In genomic region chr12:126346087-126346486, GRCh38 we compare ENCODE assay signal across 1 cellular context.
TF ChIP-seq lines count a peak whose summit lies in the region.

No MANE protein-coding gene starts in this region.

TF ChIP-seq in H1, 55 proteins besides CTCF, POLR2A, EP300 and RAD21 (continued from another document):
- TF ChIP-seq CTBP2 (IDR thresholded peaks at IDR 0.05; ENCODE audit: borderline replicate concordance, insufficient read depth, insufficient read length, low read length) (no peak), TBP (IDR thresholded peaks at IDR 0.05; ENCODE audit: low read depth, low read length) (no peak), ASH2L (IDR thresholded peaks at IDR 0.05; ENCODE audit: low read length) (no peak), JUN (IDR thresholded peaks at IDR 0.05; ENCODE audit: low read depth, low read length) (no peak), KDM1A (IDR thresholded peaks at IDR 0.05; ENCODE audit: borderline replicate concordance, low read length) (no peak), SP1 (IDR thresholded peaks at IDR 0.05; ENCODE audit: low read depth, low read length) (no peak), EZH2 (IDR thresholded peaks at IDR 0.05; ENCODE audit: low read depth, low read length, severe bottlenecking) (no peak), CBX5 (IDR thresholded peaks at IDR 0.05; ENCODE audit: low read depth, low read length) (no peak), SIRT6 (IDR thresholded peaks at IDR 0.05; ENCODE audit: low read length) (no peak), E2F6 (IDR thresholded peaks at IDR 0.05) (no peak), CHD1 (IDR thresholded peaks at IDR 0.05; ENCODE audit: low read depth, low read length) (no peak), BCL11A (IDR thresholded peaks at IDR 0.05; ENCODE audit: low read depth in 2 of 2, low read length in 2 of 2) (no peak), TEAD4 (IDR thresholded peaks at IDR 0.05; ENCODE audit: low read depth, low read length) (no peak), POU5F1 (IDR thresholded peaks at IDR 0.05; ENCODE audit: low read depth, low read length) (no peak), EGR1 (IDR thresholded peaks at IDR 0.05; ENCODE audit: borderline replicate concordance, low read depth, low read length) (no peak)
